8 cellular contexts compared by ENCODE assay signal in genomic region chr1:115717541-115717940, GRCh38. TPM values are rescaled to one million over a fixed set of nuclear protein-coding genes. Genes with fewer than 3 reads are reported as not detected.
DNase-seq lines count a peak whose midpoint lies in the region; ATAC-seq and TF ChIP-seq lines count a peak whose summit lies in the region.

No MANE protein-coding gene starts in this region.

- no peak for ATAC-seq in GM19452 (IDR thresholded peaks at IDR 0.05; ENCODE audit: unreplicated experiment)

- H3K4me1 Mint-ChIP-seq in activated naive CD4-positive, alpha-beta T cell treated with anti-CD3 and anti-CD28 coated beads, Interleukin-2, amount 10 ng/mL, durations not matched to agents 7 days and 5 days = no peaks in the 10 kb centered on the region
- H3K4me1 Mint-ChIP-seq in chondrocyte (ENCODE audit: low read depth) = no peaks in the 10 kb centered on the region

- DNase-seq in activated naive CD4-positive, alpha-beta T cell treated with anti-CD3 and anti-CD28 coated beads, Interleukin-2, amount 10 ng/mL, durations not matched to agents 7 days and 5 days = peak; percentile 60
- no peak for DNase-seq in activated naive CD4-positive, alpha-beta T cell (lab: John Stamatoyannopoulos, UW)
- DNase-seq in NCI-H69 (lab: John Stamatoyannopoulos, UW) = peak; percentile 68
- no peak for DNase-seq in chondrocyte (ENCODE audit: low spot score)
- peak; percentile 40 for DNase-seq in mucosa of gallbladder (ENCODE audit: low spot score)
- DNase-seq in NCI-H128 (lab: John Stamatoyannopoulos, UW; ENCODE audit: unreplicated experiment) = no peak
- DNase-seq in GM03348 (ENCODE audit: low spot score) = no peak

- CTCF ChIA-PET in activated naive CD4-positive, alpha-beta T cell treated with anti-CD3 and anti-CD28 coated beads, Interleukin-2, amount 10 ng/mL, durations not matched to agents 7 days and 5 days (lab: Charles Lee) = interaction anchor here (0.7 to 4.7 kb wide), 7 partner anchors 10 to 266 kb away, joined by 3 to 22 read pairs (median 4); no protein-coding TSS in a partner anchor

- H3K9me3 Mint-ChIP-seq in activated naive CD4-positive, alpha-beta T cell treated with anti-CD3 and anti-CD28 coated beads, Interleukin-2, amount 10 ng/mL, durations not matched to agents 7 days and 5 days = no peaks in the 10 kb centered on the region
- no peaks in the 10 kb centered on the region for H3K9me3 Mint-ChIP-seq in chondrocyte (ENCODE audit: low read depth)

- H3K27me3 Mint-ChIP-seq in activated naive CD4-positive, alpha-beta T cell treated with anti-CD3 and anti-CD28 coated beads, Interleukin-2, amount 10 ng/mL, durations not matched to agents 7 days and 5 days = peaks cover 23% of the 10 kb centered on the region
- peaks cover 6% of the 10 kb centered on the region for H3K27me3 Mint-ChIP-seq in chondrocyte (ENCODE audit: low read depth)

- H3K36me3 Mint-ChIP-seq in activated naive CD4-positive, alpha-beta T cell treated with anti-CD3 and anti-CD28 coated beads, Interleukin-2, amount 10 ng/mL, durations not matched to agents 7 days and 5 days = no peaks in the 10 kb centered on the region
- H3K36me3 Mint-ChIP-seq in chondrocyte (ENCODE audit: low read depth) = no peaks in the 10 kb centered on the region

- no peak overlapping the region for H3K27ac Mint-ChIP-seq in activated naive CD4-positive, alpha-beta T cell treated with anti-CD3 and anti-CD28 coated beads, Interleukin-2, amount 10 ng/mL, durations not matched to agents 7 days and 5 days
- H3K27ac Mint-ChIP-seq in chondrocyte (ENCODE audit: unreplicated experiment) = no peak overlapping the region

- H3K4me3 Mint-ChIP-seq in activated naive CD4-positive, alpha-beta T cell treated with anti-CD3 and anti-CD28 coated beads, Interleukin-2, amount 10 ng/mL, durations not matched to agents 7 days and 5 days = no peak overlapping the region
- H3K4me3 Mint-ChIP-seq in chondrocyte (ENCODE audit: unreplicated experiment) = no peak overlapping the region

- peak; percentile 75 for TF ChIP-seq CTCF in chondrocyte (IDR thresholded peaks at IDR 0.05)

RNA-seq across cellular contexts. Expression of gene CASQ2, which starts 51.0 kb away (rescaled TPM):
- total RNA-seq in chondrocyte (not detected in 3 replicates), mucosa of gallbladder (3.9 TPM)

Comparison
In these comparisons a context has a peak if more than half of its experiments do, and no peak if none do; other contexts are left out.
1. DNase-seq: peak in activated naive CD4-positive, alpha-beta T cell treated with anti-CD3 and anti-CD28 coated beads, Interleukin-2, amount 10 ng/mL, durations not matched to agents 7 days and 5 days (single experiment), NCI-H69 (single experiment) and mucosa of gallbladder (single experiment); none in activated naive CD4-positive, alpha-beta T cell (0 of 4), chondrocyte (single experiment), NCI-H128 (single experiment) and GM03348 (single experiment).